ENCODE assay signal across 1 cellular context in genomic region chr6:41967312-41968287, GRCh38.
TF ChIP-seq lines count a peak whose summit lies in the region.

No MANE protein-coding gene starts in this region.

TF ChIP-seq in K562, 482 proteins besides CTCF, POLR2A, EP300 and RAD21 (continued from another document and continues in another):
- TF ChIP-seq CHD7 (IDR thresholded peaks at IDR 0.05; ENCODE audit: low read depth, low read length) (no peak), HDAC8 (tag; IDR thresholded peaks at IDR 0.05) (no peak), SNAPC5 (CRISPR knock-in tag; IDR thresholded peaks at IDR 0.05) (no peak), ZNF695 (CRISPR knock-in tag; IDR thresholded peaks at IDR 0.05) (no peak), ZNF263 (CRISPR knock-in tag; IDR thresholded peaks at IDR 0.05; ENCODE audit: borderline replicate concordance) (no peak), CBX1 (IDR thresholded peaks at IDR 0.05; ENCODE audit: low read depth) (no peak), NFYB (IDR thresholded peaks at IDR 0.05; ENCODE audit: extremely low read depth, insufficient read length) (no peak), CBFB (CRISPR knock-in tag; IDR thresholded peaks at IDR 0.05) (no peak), PTTG1 (tag; IDR thresholded peaks at IDR 0.05; ENCODE audit: low read depth) (no peak), NFATC3 (IDR thresholded peaks at IDR 0.05) (no peak), THAP12 (CRISPR knock-in tag; IDR thresholded peaks at IDR 0.05) (no peak), TRIM24 (IDR thresholded peaks at IDR 0.05) (no peak; a peak in 2 of 4 replicates), PYGO2 (tag; IDR thresholded peaks at IDR 0.05) (no peak), E2F8 (IDR thresholded peaks at IDR 0.05; ENCODE audit: low read depth, partially characterized antibody) (no peak), ZNF79 (CRISPR knock-in tag; IDR thresholded peaks at IDR 0.05; ENCODE audit: low read depth) (no peak), LEF1 (IDR thresholded peaks at IDR 0.05) (no peak), ETV5 (CRISPR knock-in tag; IDR thresholded peaks at IDR 0.05; ENCODE audit: low read depth) (0 out of 2 replicates have a peak, but pooled peaks have one; percentile 39), MCM3 (IDR thresholded peaks at IDR 0.05) (no peak), MCM5 (IDR thresholded peaks at IDR 0.05; ENCODE audit: low read depth) (no peak), DIDO1 (tag; IDR thresholded peaks at IDR 0.05; ENCODE audit: low read depth) (no peak), GTF2A2 (tag; IDR thresholded peaks at IDR 0.05) (no peak), ZNF121 (CRISPR knock-in tag; conservative IDR thresholded peaks at IDR 0.05) (no peak), TFAP4 (CRISPR knock-in tag; IDR thresholded peaks at IDR 0.05; ENCODE audit: borderline replicate concordance) (no peak), TAL1 (IDR thresholded peaks at IDR 0.05) (peak; percentile 9; the same call in 1 of the 2 replicates)
- TF ChIP-seq, protein P1, sequence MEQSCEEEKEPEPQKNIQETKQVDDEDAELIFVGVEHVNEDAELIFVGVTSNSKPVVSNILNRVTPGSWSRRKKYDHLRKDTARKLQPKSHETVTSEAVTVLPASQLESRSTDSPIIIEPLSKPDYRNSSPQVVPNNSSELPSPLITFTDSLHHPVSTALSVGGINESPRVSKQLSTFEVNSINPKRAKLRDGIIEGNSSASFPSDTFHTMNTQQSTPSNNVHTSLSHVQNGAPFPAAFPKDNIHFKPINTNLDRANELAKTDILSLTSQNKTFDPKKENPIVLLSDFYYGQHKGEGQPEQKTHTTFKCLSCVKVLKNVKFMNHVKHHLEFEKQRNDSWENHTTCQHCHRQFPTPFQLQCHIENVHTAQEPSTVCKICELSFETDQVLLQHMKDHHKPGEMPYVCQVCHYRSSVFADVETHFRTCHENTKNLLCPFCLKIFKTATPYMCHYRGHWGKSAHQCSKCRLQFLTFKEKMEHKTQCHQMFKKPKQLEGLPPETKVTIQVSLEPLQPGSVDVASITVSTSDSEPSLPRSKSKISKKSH (CRISPR knock-in tag; IDR thresholded peaks at IDR 0.05): no peak
- TF ChIP-seq, protein P2, sequence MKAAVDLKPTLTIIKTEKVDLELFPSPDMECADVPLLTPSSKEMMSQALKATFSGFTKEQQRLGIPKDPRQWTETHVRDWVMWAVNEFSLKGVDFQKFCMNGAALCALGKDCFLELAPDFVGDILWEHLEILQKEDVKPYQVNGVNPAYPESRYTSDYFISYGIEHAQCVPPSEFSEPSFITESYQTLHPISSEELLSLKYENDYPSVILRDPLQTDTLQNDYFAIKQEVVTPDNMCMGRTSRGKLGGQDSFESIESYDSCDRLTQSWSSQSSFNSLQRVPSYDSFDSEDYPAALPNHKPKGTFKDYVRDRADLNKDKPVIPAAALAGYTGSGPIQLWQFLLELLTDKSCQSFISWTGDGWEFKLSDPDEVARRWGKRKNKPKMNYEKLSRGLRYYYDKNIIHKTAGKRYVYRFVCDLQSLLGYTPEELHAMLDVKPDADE (conservative IDR thresholded peaks at IDR 0.05; ENCODE audit: control insufficient read depth, low read depth, low read length): no peak
- TF ChIP-seq, protein P3, sequence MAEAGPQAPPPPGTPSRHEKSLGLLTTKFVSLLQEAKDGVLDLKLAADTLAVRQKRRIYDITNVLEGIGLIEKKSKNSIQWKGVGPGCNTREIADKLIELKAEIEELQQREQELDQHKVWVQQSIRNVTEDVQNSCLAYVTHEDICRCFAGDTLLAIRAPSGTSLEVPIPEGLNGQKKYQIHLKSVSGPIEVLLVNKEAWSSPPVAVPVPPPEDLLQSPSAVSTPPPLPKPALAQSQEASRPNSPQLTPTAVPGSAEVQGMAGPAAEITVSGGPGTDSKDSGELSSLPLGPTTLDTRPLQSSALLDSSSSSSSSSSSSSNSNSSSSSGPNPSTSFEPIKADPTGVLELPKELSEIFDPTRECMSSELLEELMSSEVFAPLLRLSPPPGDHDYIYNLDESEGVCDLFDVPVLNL (CRISPR knock-in tag; IDR thresholded peaks at IDR 0.05; ENCODE audit: low read depth): no peak
- TF ChIP-seq, protein P4, sequence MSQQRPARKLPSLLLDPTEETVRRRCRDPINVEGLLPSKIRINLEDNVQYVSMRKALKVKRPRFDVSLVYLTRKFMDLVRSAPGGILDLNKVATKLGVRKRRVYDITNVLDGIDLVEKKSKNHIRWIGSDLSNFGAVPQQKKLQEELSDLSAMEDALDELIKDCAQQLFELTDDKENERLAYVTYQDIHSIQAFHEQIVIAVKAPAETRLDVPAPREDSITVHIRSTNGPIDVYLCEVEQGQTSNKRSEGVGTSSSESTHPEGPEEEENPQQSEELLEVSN (IDR thresholded peaks at IDR 0.05; ENCODE audit: borderline replicate concordance in 1 of 2, extremely low read depth in 1 of 2, insufficient read depth in 1 of 2, insufficient read length in 1 of 2, low read depth in 1 of 2, low read length in 1 of 2, poor library complexity in 1 of 2, severe bottlenecking in 1 of 2): no peak
- TF ChIP-seq, protein P5, sequence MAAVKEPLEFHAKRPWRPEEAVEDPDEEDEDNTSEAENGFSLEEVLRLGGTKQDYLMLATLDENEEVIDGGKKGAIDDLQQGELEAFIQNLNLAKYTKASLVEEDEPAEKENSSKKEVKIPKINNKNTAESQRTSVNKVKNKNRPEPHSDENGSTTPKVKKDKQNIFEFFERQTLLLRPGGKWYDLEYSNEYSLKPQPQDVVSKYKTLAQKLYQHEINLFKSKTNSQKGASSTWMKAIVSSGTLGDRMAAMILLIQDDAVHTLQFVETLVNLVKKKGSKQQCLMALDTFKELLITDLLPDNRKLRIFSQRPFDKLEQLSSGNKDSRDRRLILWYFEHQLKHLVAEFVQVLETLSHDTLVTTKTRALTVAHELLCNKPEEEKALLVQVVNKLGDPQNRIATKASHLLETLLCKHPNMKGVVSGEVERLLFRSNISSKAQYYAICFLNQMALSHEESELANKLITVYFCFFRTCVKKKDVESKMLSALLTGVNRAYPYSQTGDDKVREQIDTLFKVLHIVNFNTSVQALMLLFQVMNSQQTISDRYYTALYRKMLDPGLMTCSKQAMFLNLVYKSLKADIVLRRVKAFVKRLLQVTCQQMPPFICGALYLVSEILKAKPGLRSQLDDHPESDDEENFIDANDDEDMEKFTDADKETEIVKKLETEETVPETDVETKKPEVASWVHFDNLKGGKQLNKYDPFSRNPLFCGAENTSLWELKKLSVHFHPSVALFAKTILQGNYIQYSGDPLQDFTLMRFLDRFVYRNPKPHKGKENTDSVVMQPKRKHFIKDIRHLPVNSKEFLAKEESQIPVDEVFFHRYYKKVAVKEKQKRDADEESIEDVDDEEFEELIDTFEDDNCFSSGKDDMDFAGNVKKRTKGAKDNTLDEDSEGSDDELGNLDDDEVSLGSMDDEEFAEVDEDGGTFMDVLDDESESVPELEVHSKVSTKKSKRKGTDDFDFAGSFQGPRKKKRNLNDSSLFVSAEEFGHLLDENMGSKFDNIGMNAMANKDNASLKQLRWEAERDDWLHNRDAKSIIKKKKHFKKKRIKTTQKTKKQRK (IDR thresholded peaks at IDR 0.05; ENCODE audit: borderline replicate concordance, low read depth, low read length): no peak
